3 cellular contexts compared by ENCODE assay signal in the genomic region with DNA sequence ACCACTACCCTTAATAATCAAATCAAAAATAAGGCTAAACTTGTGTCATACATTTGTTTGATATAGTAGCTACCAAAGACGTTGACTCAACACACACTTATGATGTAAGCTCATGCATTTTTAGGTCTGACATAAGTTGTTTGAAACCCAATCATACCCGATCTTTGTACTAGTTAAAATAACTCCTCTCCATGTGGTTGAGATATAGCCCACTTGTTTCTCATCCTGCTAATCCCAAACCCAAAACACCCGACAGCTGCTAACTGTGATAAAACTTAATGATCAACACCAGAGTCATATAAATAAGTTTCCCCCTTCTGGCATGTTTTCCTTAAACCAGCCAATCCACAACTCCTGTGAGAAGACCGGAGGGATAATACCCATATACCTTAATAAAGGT. TPM values are rescaled to one million over a fixed set of nuclear protein-coding genes. Genes with fewer than 3 reads are reported as not detected.
"Had no signal": no experiment of that assay in that cellular context is flagged by ENCODE, and none has a peak within 500 bp of the region (broad histone marks: within the 10 kb centered on the region; RNA-seq: fewer than 3 reads in every experiment).

No MANE protein-coding gene starts in this region.

RNA-seq across cellular contexts. Expression of a gene that starts 28.5 kb away (rescaled TPM):
- total RNA-seq: M059J, PC-3, SK-MEL-5 had no signal
